29 cellular contexts compared by ENCODE assay signal in genomic region chr4:127630152-127630551, GRCh38.
"Had no signal": no experiment of that assay in that cellular context is flagged by ENCODE, and none has a peak within 500 bp of the region (broad histone marks: within the 10 kb centered on the region; RNA-seq: fewer than 3 reads in every experiment).

No MANE protein-coding gene starts in this region.

- H3K4me3 Mint-ChIP-seq: stimulated activated effector memory CD8-positive, alpha-beta T cell treated with anti-CD3 and anti-CD28 coated beads, Interleukin-12 subunit alpha, Interleukin-12 subunit beta, amount 100 ng/mL, for 72 hours; stimulated activated memory B cell treated with anti-CD40 and anti-IgM and Interleukin-4, amounts not matched to agents 10 μg/mL and 1 μg/mL and 100 μg/mL, for 72 hours; stimulated activated naive B cell treated with anti-CD40 and anti-IgM and Interleukin-4, amounts not matched to agents 10 μg/mL and 1 μg/mL and 100 μg/mL, for 72 hours; stimulated activated naive CD8-positive, alpha-beta T cell treated with anti-CD3 and anti-CD28 coated beads, Interleukin-15, amount 100 ng/mL, for 72 hours; stimulated activated naive CD8-positive, alpha-beta T cell treated with anti-CD3 and anti-CD28 coated beads, Interleukin-15, Interleukin-2, amounts not matched to agents 100 ng/mL and 50 ng/mL, for 24 hours; type B pancreatic cell had no signal

- ATAC-seq: stimulated activated effector memory CD8-positive, alpha-beta T cell treated with anti-CD3 and anti-CD28 coated beads, Interleukin-12 subunit alpha, Interleukin-12 subunit beta, amount 100 ng/mL, for 72 hours; stimulated activated memory B cell treated with anti-CD40 and anti-IgM and Interleukin-4, amounts not matched to agents 10 μg/mL and 1 μg/mL and 100 μg/mL, for 72 hours; stimulated activated naive B cell treated with anti-CD40 and anti-IgM and Interleukin-4, amounts not matched to agents 10 μg/mL and 1 μg/mL and 100 μg/mL, for 72 hours; stimulated activated naive CD8-positive, alpha-beta T cell treated with anti-CD3 and anti-CD28 coated beads, Interleukin-15, amount 100 ng/mL, for 72 hours; stimulated activated naive CD8-positive, alpha-beta T cell treated with anti-CD3 and anti-CD28 coated beads, Interleukin-15, Interleukin-2, amounts not matched to agents 100 U/mL and 50 U/mL, for 24 hours; upper lobe of right lung had no signal

- H3K9me3 ChIP-seq: stomach, suprapubic skin, testis, thoracic aorta, thyroid gland, tibial artery, tibial nerve, transverse colon, upper lobe of left lung, upper lobe of right lung, uterus, vagina had no signal

- H3K36me3 Mint-ChIP-seq: stimulated activated effector memory CD8-positive, alpha-beta T cell treated with anti-CD3 and anti-CD28 coated beads, Interleukin-12 subunit alpha, Interleukin-12 subunit beta, amount 100 ng/mL, for 72 hours; stimulated activated memory B cell treated with anti-CD40 and anti-IgM and Interleukin-4, amounts not matched to agents 10 μg/mL and 1 μg/mL and 100 μg/mL, for 72 hours; stimulated activated naive B cell treated with anti-CD40 and anti-IgM and Interleukin-4, amounts not matched to agents 10 μg/mL and 1 μg/mL and 100 μg/mL, for 72 hours; type B pancreatic cell had no signal

- H3K36me3 ChIP-seq: stomach, suprapubic skin, thoracic aorta, thyroid gland, tibial artery, tibial nerve, transverse colon, upper lobe of left lung, upper lobe of right lung, uterus, vagina had no signal

- FAIRE-seq: urothelium cell line had no signal

- H3K27ac ChIP-seq: stomach, suprapubic skin, thoracic aorta, thyroid gland, tibial artery, tibial nerve, transverse colon, upper lobe of right lung, uterus, vagina had no signal

- H3K4me1 ChIP-seq: testis, upper lobe of right lung, uterus had no signal

- DNase-seq: stimulated activated CD4-positive, alpha-beta T cell treated with anti-CD3 and anti-CD28 coated beads, Interleukin-2, amount 100 ng/mL, for 48 hours; stimulated activated CD4-positive, alpha-beta T cell treated with anti-CD3 and anti-CD28 coated beads, Interleukin-4, amount 100 ng/mL, for 1 hour; stimulated activated CD4-positive, alpha-beta T cell treated with anti-CD3 and anti-CD28 coated beads, Interleukin-4, amount 100 ng/mL, for 24 hours; stimulated activated CD4-positive, alpha-beta T cell treated with anti-CD3 and anti-CD28 coated beads, Interleukin-4, amount 100 ng/mL, for 4 hours; stimulated activated CD8-positive, alpha-beta memory T cell treated with anti-CD3 and anti-CD28 coated beads, Interleukin-4, amount 100 ng/mL, for 48 hours; stimulated activated naive B cell treated with anti-CD40 and anti-IgM and Interleukin-4, amounts not matched to agents 10 μg/mL and 1 μg/mL and 100 μg/mL, for 72 hours; stimulated activated naive CD4-positive, alpha-beta T cell; stimulated activated naive CD4-positive, alpha-beta T cell treated with Interleukin-2 at 50 U/mL for 16 hours; stimulated activated naive CD8-positive, alpha-beta T cell treated with anti-CD3 and anti-CD28 coated beads, Interleukin-15, amount 100 ng/mL, for 72 hours; stimulated activated naive CD8-positive, alpha-beta T cell treated with anti-CD3 and anti-CD28 coated beads, Interleukin-15, Interleukin-2, amounts not matched to agents 100 U/mL and 50 U/mL, for 24 hours; stomach; substantia nigra; testis; thyroid gland; tibial artery; transverse colon; trophoblast cell; upper lobe of left lung; upper lobe of right lung; uterus had no signal

- H3K9me3 Mint-ChIP-seq: stimulated activated effector memory CD8-positive, alpha-beta T cell treated with anti-CD3 and anti-CD28 coated beads, Interleukin-12 subunit alpha, Interleukin-12 subunit beta, amount 100 ng/mL, for 72 hours; stimulated activated memory B cell treated with anti-CD40 and anti-IgM and Interleukin-4, amounts not matched to agents 10 μg/mL and 1 μg/mL and 100 μg/mL, for 72 hours; stimulated activated naive B cell treated with anti-CD40 and anti-IgM and Interleukin-4, amounts not matched to agents 10 μg/mL and 1 μg/mL and 100 μg/mL, for 72 hours; stimulated activated naive CD8-positive, alpha-beta T cell treated with anti-CD3 and anti-CD28 coated beads, Interleukin-15, amount 100 ng/mL, for 72 hours; stimulated activated naive CD8-positive, alpha-beta T cell treated with anti-CD3 and anti-CD28 coated beads, Interleukin-15, Interleukin-2, amounts not matched to agents 100 ng/mL and 50 ng/mL, for 24 hours; type B pancreatic cell had no signal

- H3K27ac Mint-ChIP-seq: stimulated activated effector memory CD8-positive, alpha-beta T cell treated with anti-CD3 and anti-CD28 coated beads, Interleukin-12 subunit alpha, Interleukin-12 subunit beta, amount 100 ng/mL, for 72 hours; stimulated activated memory B cell treated with anti-CD40 and anti-IgM and Interleukin-4, amounts not matched to agents 10 μg/mL and 1 μg/mL and 100 μg/mL, for 72 hours; stimulated activated naive B cell treated with anti-CD40 and anti-IgM and Interleukin-4, amounts not matched to agents 10 μg/mL and 1 μg/mL and 100 μg/mL, for 72 hours; stimulated activated naive CD8-positive, alpha-beta T cell treated with anti-CD3 and anti-CD28 coated beads, Interleukin-15, amount 100 ng/mL, for 72 hours; stimulated activated naive CD8-positive, alpha-beta T cell treated with anti-CD3 and anti-CD28 coated beads, Interleukin-15, Interleukin-2, amounts not matched to agents 100 ng/mL and 50 ng/mL, for 24 hours; type B pancreatic cell had no signal

- H3K4me3 ChIP-seq: stomach, suprapubic skin, testis, thoracic aorta, thyroid gland, tibial artery, tibial nerve, transverse colon, upper lobe of left lung, upper lobe of right lung, uterus, vagina had no signal

- H3K27me3 ChIP-seq: stomach, suprapubic skin, testis, thyroid gland, tibial artery, tibial nerve, upper lobe of left lung, upper lobe of right lung, uterus, vagina had no signal
